In genomic region chr1:31931241-31932225, GRCh38 we compare ENCODE assay signal across 1 cellular context.
TF ChIP-seq lines count a peak whose summit lies in the region.

No MANE protein-coding gene starts in this region.

TF ChIP-seq in K562, 482 proteins besides CTCF, POLR2A, EP300 and RAD21 (continued from another document and continues in another):
- TF ChIP-seq CREB3 (tag; conservative IDR thresholded peaks at IDR 0.05; ENCODE audit: low read depth): no peak
- TF ChIP-seq GTF2A2 (tag; IDR thresholded peaks at IDR 0.05): no peak
- TF ChIP-seq, protein P1, sequence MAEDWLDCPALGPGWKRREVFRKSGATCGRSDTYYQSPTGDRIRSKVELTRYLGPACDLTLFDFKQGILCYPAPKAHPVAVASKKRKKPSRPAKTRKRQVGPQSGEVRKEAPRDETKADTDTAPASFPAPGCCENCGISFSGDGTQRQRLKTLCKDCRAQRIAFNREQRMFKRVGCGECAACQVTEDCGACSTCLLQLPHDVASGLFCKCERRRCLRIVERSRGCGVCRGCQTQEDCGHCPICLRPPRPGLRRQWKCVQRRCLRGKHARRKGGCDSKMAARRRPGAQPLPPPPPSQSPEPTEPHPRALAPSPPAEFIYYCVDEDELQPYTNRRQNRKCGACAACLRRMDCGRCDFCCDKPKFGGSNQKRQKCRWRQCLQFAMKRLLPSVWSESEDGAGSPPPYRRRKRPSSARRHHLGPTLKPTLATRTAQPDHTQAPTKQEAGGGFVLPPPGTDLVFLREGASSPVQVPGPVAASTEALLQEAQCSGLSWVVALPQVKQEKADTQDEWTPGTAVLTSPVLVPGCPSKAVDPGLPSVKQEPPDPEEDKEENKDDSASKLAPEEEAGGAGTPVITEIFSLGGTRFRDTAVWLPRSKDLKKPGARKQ (CRISPR knock-in tag; IDR thresholded peaks at IDR 0.05): no peak
- TF ChIP-seq HMBOX1 (IDR thresholded peaks at IDR 0.05): peak; percentile 98
- no peak for TF ChIP-seq ZNF431 (CRISPR knock-in tag; IDR thresholded peaks at IDR 0.05)
- no peak for TF ChIP-seq IRF1 (CRISPR knock-in tag; IDR thresholded peaks at IDR 0.05; ENCODE audit: borderline replicate concordance)
- TF ChIP-seq, protein P2, sequence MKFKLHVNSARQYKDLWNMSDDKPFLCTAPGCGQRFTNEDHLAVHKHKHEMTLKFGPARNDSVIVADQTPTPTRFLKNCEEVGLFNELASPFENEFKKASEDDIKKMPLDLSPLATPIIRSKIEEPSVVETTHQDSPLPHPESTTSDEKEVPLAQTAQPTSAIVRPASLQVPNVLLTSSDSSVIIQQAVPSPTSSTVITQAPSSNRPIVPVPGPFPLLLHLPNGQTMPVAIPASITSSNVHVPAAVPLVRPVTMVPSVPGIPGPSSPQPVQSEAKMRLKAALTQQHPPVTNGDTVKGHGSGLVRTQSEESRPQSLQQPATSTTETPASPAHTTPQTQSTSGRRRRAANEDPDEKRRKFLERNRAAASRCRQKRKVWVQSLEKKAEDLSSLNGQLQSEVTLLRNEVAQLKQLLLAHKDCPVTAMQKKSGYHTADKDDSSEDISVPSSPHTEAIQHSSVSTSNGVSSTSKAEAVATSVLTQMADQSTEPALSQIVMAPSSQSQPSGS (CRISPR knock-in tag; IDR thresholded peaks at IDR 0.05): no peak
- peak; percentile 92 for TF ChIP-seq JUN (IDR thresholded peaks at IDR 0.05; ENCODE audit: borderline replicate concordance, low read depth, low read length)
- no peak for TF ChIP-seq JUN (CRISPR knock-in tag; IDR thresholded peaks at IDR 0.05; ENCODE audit: borderline replicate concordance)
- TF ChIP-seq SIX5 (IDR thresholded peaks at IDR 0.05; ENCODE audit: borderline replicate concordance in 1 of 2, insufficient read depth in 1 of 2, low read depth in 1 of 2, low read length in 2 of 2): no peak
- TF ChIP-seq, protein P3, sequence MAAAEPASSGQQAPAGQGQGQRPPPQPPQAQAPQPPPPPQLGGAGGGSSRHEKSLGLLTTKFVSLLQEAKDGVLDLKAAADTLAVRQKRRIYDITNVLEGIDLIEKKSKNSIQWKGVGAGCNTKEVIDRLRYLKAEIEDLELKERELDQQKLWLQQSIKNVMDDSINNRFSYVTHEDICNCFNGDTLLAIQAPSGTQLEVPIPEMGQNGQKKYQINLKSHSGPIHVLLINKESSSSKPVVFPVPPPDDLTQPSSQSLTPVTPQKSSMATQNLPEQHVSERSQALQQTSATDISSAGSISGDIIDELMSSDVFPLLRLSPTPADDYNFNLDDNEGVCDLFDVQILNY (CRISPR knock-in tag; IDR thresholded peaks at IDR 0.05): no peak
- no peak for TF ChIP-seq SIN3B (IDR thresholded peaks at IDR 0.05; ENCODE audit: low read depth)
- TF ChIP-seq, protein P4, sequence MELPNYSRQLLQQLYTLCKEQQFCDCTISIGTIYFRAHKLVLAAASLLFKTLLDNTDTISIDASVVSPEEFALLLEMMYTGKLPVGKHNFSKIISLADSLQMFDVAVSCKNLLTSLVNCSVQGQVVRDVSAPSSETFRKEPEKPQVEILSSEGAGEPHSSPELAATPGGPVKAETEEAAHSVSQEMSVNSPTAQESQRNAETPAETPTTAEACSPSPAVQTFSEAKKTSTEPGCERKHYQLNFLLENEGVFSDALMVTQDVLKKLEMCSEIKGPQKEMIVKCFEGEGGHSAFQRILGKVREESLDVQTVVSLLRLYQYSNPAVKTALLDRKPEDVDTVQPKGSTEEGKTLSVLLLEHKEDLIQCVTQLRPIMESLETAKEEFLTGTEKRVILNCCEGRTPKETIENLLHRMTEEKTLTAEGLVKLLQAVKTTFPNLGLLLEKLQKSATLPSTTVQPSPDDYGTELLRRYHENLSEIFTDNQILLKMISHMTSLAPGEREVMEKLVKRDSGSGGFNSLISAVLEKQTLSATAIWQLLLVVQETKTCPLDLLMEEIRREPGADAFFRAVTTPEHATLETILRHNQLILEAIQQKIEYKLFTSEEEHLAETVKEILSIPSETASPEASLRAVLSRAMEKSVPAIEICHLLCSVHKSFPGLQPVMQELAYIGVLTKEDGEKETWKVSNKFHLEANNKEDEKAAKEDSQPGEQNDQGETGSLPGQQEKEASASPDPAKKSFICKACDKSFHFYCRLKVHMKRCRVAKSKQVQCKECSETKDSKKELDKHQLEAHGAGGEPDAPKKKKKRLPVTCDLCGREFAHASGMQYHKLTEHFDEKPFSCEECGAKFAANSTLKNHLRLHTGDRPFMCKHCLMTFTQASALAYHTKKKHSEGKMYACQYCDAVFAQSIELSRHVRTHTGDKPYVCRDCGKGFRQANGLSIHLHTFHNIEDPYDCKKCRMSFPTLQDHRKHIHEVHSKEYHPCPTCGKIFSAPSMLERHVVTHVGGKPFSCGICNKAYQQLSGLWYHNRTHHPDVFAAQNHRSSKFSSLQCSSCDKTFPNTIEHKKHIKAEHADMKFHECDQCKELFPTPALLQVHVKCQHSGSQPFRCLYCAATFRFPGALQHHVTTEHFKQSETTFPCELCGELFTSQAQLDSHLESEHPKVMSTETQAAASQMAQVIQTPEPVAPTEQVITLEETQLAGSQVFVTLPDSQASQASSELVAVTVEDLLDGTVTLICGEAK (IDR thresholded peaks at IDR 0.05): no peak
- TF ChIP-seq, protein P4 (CRISPR knock-in tag; IDR thresholded peaks at IDR 0.05): no peak
- TF ChIP-seq, protein P5, sequence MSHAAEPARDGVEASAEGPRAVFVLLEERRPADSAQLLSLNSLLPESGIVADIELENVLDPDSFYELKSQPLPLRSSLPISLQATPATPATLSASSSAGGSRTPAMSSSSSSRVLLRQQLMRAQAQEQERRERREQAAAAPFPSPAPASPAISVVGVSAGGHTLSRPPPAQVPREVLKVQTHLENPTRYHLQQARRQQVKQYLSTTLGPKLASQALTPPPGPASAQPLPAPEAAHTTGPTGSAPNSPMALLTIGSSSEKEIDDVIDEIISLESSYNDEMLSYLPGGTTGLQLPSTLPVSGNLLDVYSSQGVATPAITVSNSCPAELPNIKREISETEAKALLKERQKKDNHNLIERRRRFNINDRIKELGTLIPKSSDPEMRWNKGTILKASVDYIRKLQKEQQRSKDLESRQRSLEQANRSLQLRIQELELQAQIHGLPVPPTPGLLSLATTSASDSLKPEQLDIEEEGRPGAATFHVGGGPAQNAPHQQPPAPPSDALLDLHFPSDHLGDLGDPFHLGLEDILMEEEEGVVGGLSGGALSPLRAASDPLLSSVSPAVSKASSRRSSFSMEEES (CRISPR knock-in tag; IDR thresholded peaks at IDR 0.05): no peak
- TF ChIP-seq HNRNPL (IDR thresholded peaks at IDR 0.05; ENCODE audit: low read depth, low read length): no peak
- TF ChIP-seq GATAD2B (IDR thresholded peaks at IDR 0.05; ENCODE audit: borderline replicate concordance): no peak
- no peak for TF ChIP-seq PRMT5 (CRISPR knock-in tag; IDR thresholded peaks at IDR 0.05)
- no peak; the same call in 1 of the 2 replicates for TF ChIP-seq NCOR1 (IDR thresholded peaks at IDR 0.05)
- no peak for TF ChIP-seq ZEB2 (IDR thresholded peaks at IDR 0.05)
- TF ChIP-seq ZC3H8 (IDR thresholded peaks at IDR 0.05): no peak
- TF ChIP-seq, protein P6, sequence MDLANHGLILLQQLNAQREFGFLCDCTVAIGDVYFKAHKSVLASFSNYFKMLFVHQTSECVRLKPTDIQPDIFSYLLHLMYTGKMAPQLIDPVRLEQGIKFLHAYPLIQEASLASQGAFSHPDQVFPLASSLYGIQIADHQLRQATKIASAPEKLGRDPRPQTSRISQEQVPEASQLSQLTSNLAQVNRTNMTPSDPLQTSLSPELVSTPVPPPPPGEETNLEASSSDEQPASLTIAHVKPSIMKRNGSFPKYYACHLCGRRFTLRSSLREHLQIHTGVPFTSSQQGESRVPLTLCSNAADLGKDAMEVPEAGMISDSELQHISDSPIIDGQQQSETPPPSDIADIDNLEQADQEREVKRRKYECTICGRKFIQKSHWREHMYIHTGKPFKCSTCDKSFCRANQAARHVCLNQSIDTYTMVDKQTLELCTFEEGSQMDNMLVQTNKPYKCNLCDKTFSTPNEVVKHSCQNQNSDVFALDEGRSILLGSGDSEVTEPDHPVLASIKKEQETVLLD (IDR thresholded peaks at IDR 0.05): peak; percentile 41; the same call in 1 of the 2 replicates
- TF ChIP-seq ZNF407 (IDR thresholded peaks at IDR 0.05; ENCODE audit: low read depth): no peak
